Comparison of ENCODE assay signal across 10 cellular contexts in genomic region chr15:50137330-50137761, GRCh38. TPM values are rescaled to one million over a fixed set of nuclear protein-coding genes. Genes with fewer than 3 reads are reported as not detected.
A peak's percentile ranks its signal among the peaks of the same experiment; 100 is the strongest.
DNase-seq lines count a peak whose midpoint lies in the region; ATAC-seq, FAIRE-seq and TF ChIP-seq lines count a peak whose summit lies in the region.
"Had no signal": no experiment of that assay in that cellular context is flagged by ENCODE, and none has a peak within 500 bp of the region (broad histone marks: within the 10 kb centered on the region; RNA-seq: fewer than 3 reads in every experiment).

No MANE protein-coding gene starts in this region.

- in situ Hi-C loops in HAP-1 (cut with MboI; ENCODE audit: low sequenced_read_pairs) (no loop called here), GM13977 (cut with MboI; ENCODE audit: low pct_unique_long_range_greater_than_20kb, low sequenced_read_pairs, unreplicated experiment) (loop anchor here (25.0 kb wide), 2 partner anchors 900 to 1275 kb away; no protein-coding TSS in a partner anchor)

- peaks cover 52% of the 10 kb centered on the region for H3K4me1 ChIP-seq in A549
- H3K4me1 ChIP-seq in HCT116 (ENCODE audit: control insufficient read depth in 1 of 2, insufficient read depth in 2 of 2, low read length in 2 of 2): peaks cover 8 to 40% of the 10 kb centered on the region in 2 experiments
- peaks cover 0 to 32% (median 0%) of the 10 kb centered on the region in 12 donors for H3K4me1 ChIP-seq in heart left ventricle
- no peaks in the 10 kb centered on the region; the same call in 1 of the 2 replicates for H3K4me1 ChIP-seq in HAP-1

- H3K9me3 ChIP-seq in A549: no peaks in the 10 kb centered on the region
- H3K9me3 ChIP-seq in HCT116 (ENCODE audit: control insufficient read depth in 1 of 2, insufficient read depth in 1 of 2, low read depth in 1 of 2, low read length in 2 of 2): no peaks in the 10 kb centered on the region
- peaks cover 0 to 4% (median 0%) of the 10 kb centered on the region in 12 donors for H3K9me3 ChIP-seq in heart left ventricle
- H3K9me3 ChIP-seq in HAP-1: no peaks in the 10 kb centered on the region

- FAIRE-seq in A549 (lab: Jason Lieb, UNC): peak; percentile 96

- TF ChIP-seq CTCF in A549 (IDR thresholded peaks at IDR 0.05) (no peak), HCT116 (IDR thresholded peaks at IDR 0.05 in 2 of 3, conservative IDR thresholded peaks at IDR 0.05 in 1 of 3; ENCODE audit: borderline replicate concordance in 1 of 3, insufficient read depth in 1 of 3, low read depth in 2 of 3, low read length in 2 of 3) (no peak), kidney epithelial cell (IDR thresholded peaks at IDR 0.05; ENCODE audit: insufficient read depth, low read length, poor library complexity, severe bottlenecking) (no peak), heart left ventricle (IDR thresholded peaks at IDR 0.05) (no peak), GM13977 (IDR thresholded peaks at IDR 0.05; ENCODE audit: extremely low read depth, insufficient read depth, missing control alignments) (no peak)

- H3K9me3 Mint-ChIP-seq in activated T-cell treated with anti-CD3 and anti-CD28 coated beads, Interleukin-2, amount 50 U/mL, for 4 hours: no peaks in the 10 kb centered on the region

- intact Hi-C loops in HCT116 (cut with micrococcal nuclease) (no loop called here), heart left ventricle (cut with DNase I) (no loop called here)

- 8% methylated on average over 7 of the region's 7 CpGs for WGBS in A549 (ENCODE audit: missing lambda C conversion rate)
- WGBS in heart left ventricle, 4 donors: 81 to 90% (median 86%) methylated on average over 7 of the region's 7 CpGs

- H3K79me2 ChIP-seq in HCT116 (ENCODE audit: insufficient read depth, low read length): no peaks in the 10 kb centered on the region

- BruUV-seq in HCT116 (replicated peaks; lab: Mats Ljungman, UMichigan): no TSS peak

- H3K4me1 Mint-ChIP-seq in activated T-cell treated with anti-CD3 and anti-CD28 coated beads, Interleukin-2, amount 50 U/mL, for 4 hours (ENCODE audit: low read depth): peaks cover 30% of the 10 kb centered on the region

- DNase-seq in A549 (ENCODE audit: low read depth in 1 of 2, low spot score in 1 of 2) (peak; percentile 77 to 94), HCT116 (ENCODE audit: low read depth, low spot score) (peak; percentile 86), kidney epithelial cell (ENCODE audit: low read depth) (peak; percentile 56), heart left ventricle (no peak), HAP-1 (ENCODE audit: low spot score in 2 of 2) (no peak), GM13977 (ENCODE audit: low spot score) (no peak)
- DNase-seq in activated T-cell treated with anti-CD3 and anti-CD28 coated beads, Interleukin-2, amount 50 U/mL, for 4 hours: no peak
- DNase-seq: DMS153 had no signal

- peak overlapping the region; percentile 25 for H3K4me3 Mint-ChIP-seq in activated T-cell treated with anti-CD3 and anti-CD28 coated beads, Interleukin-2, amount 50 U/mL, for 4 hours
- H3K4me3 Mint-ChIP-seq: nephron had no signal

- H3K27ac ChIP-seq in A549 (peak overlapping the region; percentile 69 to 86), HCT116 (ENCODE audit: low read depth, low read length) (no peak overlapping the region), heart left ventricle (no peak overlapping the region)

- H3K36me3 Mint-ChIP-seq in activated T-cell treated with anti-CD3 and anti-CD28 coated beads, Interleukin-2, amount 50 U/mL, for 4 hours (ENCODE audit: insufficient read depth): no peaks in the 10 kb centered on the region

- peaks cover 4% of the 10 kb centered on the region for H3K27me3 Mint-ChIP-seq in activated T-cell treated with anti-CD3 and anti-CD28 coated beads, Interleukin-2, amount 50 U/mL, for 4 hours (ENCODE audit: low read depth)

- H4K20me1 ChIP-seq in HCT116 (ENCODE audit: insufficient read depth): no peaks in the 10 kb centered on the region

- ATAC-seq in A549 (peak; percentile 81 to 86), HCT116 (peak; percentile 83), heart left ventricle (no peak), HG03571 (IDR thresholded peaks at IDR 0.05; ENCODE audit: unreplicated experiment) (no peak)
- ATAC-seq in activated T-cell treated with anti-CD3 and anti-CD28 coated beads, Interleukin-2, amount 50 U/mL, for 4 hours: peak; percentile 62 to 69

- TF ChIP-seq POLR2A in A549 (IDR thresholded peaks at IDR 0.05; ENCODE audit: low read length) (no peak), HCT116 (IDR thresholded peaks at IDR 0.05; ENCODE audit: borderline replicate concordance, extremely low read depth, insufficient read depth, insufficient read length) (no peak), heart left ventricle (IDR thresholded peaks at IDR 0.05) (no peak)

- H2AFZ ChIP-seq in HCT116 (ENCODE audit: low read depth, low read length, poor library complexity, severe bottlenecking): peak overlapping the region; percentile 47

- no peak overlapping the region for H3K9ac ChIP-seq in HCT116 (ENCODE audit: low read length)

- H3K4me3 ChIP-seq in A549 (peak overlapping the region; percentile 4; the same call in 1 of the 3 replicates), HCT116 (replicated peaks in 1 of 2; ENCODE audit: low read depth in 1 of 2, low read length in 2 of 2) (no peak overlapping the region), kidney epithelial cell (ENCODE audit: low read depth, low read length) (no peak overlapping the region), heart left ventricle (no peak overlapping the region), HAP-1 (no peak overlapping the region)

- H3K36me3 ChIP-seq in HCT116 (ENCODE audit: control insufficient read depth in 1 of 2, insufficient read depth in 2 of 2, low read length in 2 of 2) (no peaks in the 10 kb centered on the region), kidney epithelial cell (ENCODE audit: control insufficient read depth, insufficient read depth, low read length) (no peaks in the 10 kb centered on the region), heart left ventricle (no peaks in the 10 kb centered on the region), HAP-1 (replicated peaks) (no peaks in the 10 kb centered on the region)

- CTCF ChIA-PET in A549 (lab: Yijun Ruan, JAX) (interaction anchor here (0.9 to 1.9 kb wide), 8 partner anchors 9 to 902 kb away, joined by 3 to 13 read pairs (median 5); no protein-coding TSS in a partner anchor), HCT116 (lab: Charles Lee) (interaction anchor here (1.0 to 2.0 kb wide), 4 partner anchors 23 to 1778 kb away, joined by 3 to 7 read pairs (median 4); no protein-coding TSS in a partner anchor)

- TF ChIP-seq RAD21 in A549 (conservative IDR thresholded peaks at IDR 0.05 in 1 of 2, IDR thresholded peaks at IDR 0.05 in 1 of 2) (peak in 1 of 2 experiments; percentile 33; a peak in 3 of 5 replicates), HCT116 (IDR thresholded peaks at IDR 0.05; ENCODE audit: low read depth) (no peak)

- RAD21 ChIA-PET in HCT116 (lab: Charles Lee; ENCODE audit: low non-redundant PET in 1 of 2, low total read pairs in 2 of 2, uncharacterized antibody in 2 of 2, unreplicated experiment in 2 of 2): no interaction called here

- H3K4me2 ChIP-seq in A549: peak overlapping the region; percentile 73
- H3K4me2 ChIP-seq in HCT116 (ENCODE audit: low read length): peak overlapping the region; percentile 41

- TF ChIP-seq EP300 in A549 (IDR thresholded peaks at IDR 0.05): peak; percentile 64 to 88; a peak in 4 of 5 replicates

- H3K9me2 ChIP-seq in HCT116 (ENCODE audit: insufficient read depth): no peaks in the 10 kb centered on the region

- no peaks in the 10 kb centered on the region for H3K27me3 ChIP-seq in HCT116 (ENCODE audit: insufficient read depth, low read length)
- no peaks in the 10 kb centered on the region for H3K27me3 ChIP-seq in kidney epithelial cell (ENCODE audit: control insufficient read depth, insufficient read depth, low read length)
- no peaks in the 10 kb centered on the region for H3K27me3 ChIP-seq in heart left ventricle
- H3K27me3 ChIP-seq in HAP-1 (ENCODE audit: low read depth): no peaks in the 10 kb centered on the region

- POLR2A ChIA-PET in A549 (lab: Yijun Ruan, JAX) (interaction anchor here (0.7 to 1.0 kb wide), 2 partner anchors 29 to 218 kb away, joined by 3 to 4 read pairs; partner anchors contain the start of gene GABPB1), HCT116 (lab: Charles Lee) (no interaction called here)

TF ChIP-seq in A549, 52 proteins besides CTCF, POLR2A, EP300 and RAD21 (continues in another document):
- TF ChIP-seq SMC3 (IDR thresholded peaks at IDR 0.05) (no peak), BHLHE40 (IDR thresholded peaks at IDR 0.05; ENCODE audit: low read depth, low read length) (peak; percentile 55; the same call in 1 of the 2 replicates), NFE2L2 (conservative IDR thresholded peaks at IDR 0.05; ENCODE audit: low read length) (peak; percentile 43)

TF ChIP-seq in HCT116, 20 proteins besides CTCF, POLR2A, EP300 and RAD21 (continues in another document):
- TF ChIP-seq, protein P1, sequence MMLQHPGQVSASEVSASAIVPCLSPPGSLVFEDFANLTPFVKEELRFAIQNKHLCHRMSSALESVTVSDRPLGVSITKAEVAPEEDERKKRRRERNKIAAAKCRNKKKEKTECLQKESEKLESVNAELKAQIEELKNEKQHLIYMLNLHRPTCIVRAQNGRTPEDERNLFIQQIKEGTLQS (IDR thresholded peaks at IDR 0.05): peak; percentile 62; the same call in 1 of the 2 replicates

RNA-seq across cellular contexts. Expression of gene ATP8B4, which starts 18.3 kb away (rescaled TPM):
- polyA plus RNA-seq in A549 (2011; rRNA removed): 1.7 and 2.7 TPM in 2 replicates
- polyA plus RNA-seq in A549 (2012; cell fraction: cytosol; rRNA removed): 0.26 and 0.32 TPM in 2 replicates
- 0.79 and 0.88 TPM in 2 replicates for polyA plus RNA-seq in A549 (2012; cell fraction: nucleus; rRNA removed)
- polyA plus RNA-seq in A549 (2017; fragmentation: RNase III; extraction: RNeasy Plus Mini Kit Qiagen cat#74134 plus additional on column Dnase treatment): 0.88 to 1.2 TPM (median 1.2 TPM) in 3 replicates
- polyA minus RNA-seq in A549 (2011; rRNA and poly(A)+ RNA removed): 2.9 and 4.9 TPM in 2 replicates
- total RNA-seq in HCT116 (2021; ENCODE audit: unreplicated experiment): 0.25 TPM
- polyA plus RNA-seq in HCT116 (2012): 0.12 and 0.26 TPM in 2 replicates
- total RNA-seq in activated T-cell treated with anti-CD3 and anti-CD28 coated beads, Interleukin-2, amount 50 U/mL, for 4 hours: 1 to 10 TPM; 1.4 to 2.7 (median 1.4) TPM
- total RNA-seq in kidney epithelial cell: 0.25 and 0.82 TPM in 2 replicates
- total RNA-seq in heart left ventricle: 10 to 100 TPM in 1 of 9 donors, 1 to 10 TPM in 8; 1.5 to 14.7 (median 2.5) TPM
- 1 to 10 TPM in 1 of 2 donors, under 1 TPM in 1; 0.51 to 1.2 TPM for polyA plus RNA-seq in heart left ventricle

RNA-seq across cellular contexts. Expression of gene SLC27A2, which starts 44.6 kb away (rescaled TPM):
- polyA plus RNA-seq in A549 (2011; rRNA removed): 42.8 and 44.1 TPM in 2 replicates
- 13.0 and 16.5 TPM in 2 replicates for polyA plus RNA-seq in A549 (2012; cell fraction: cytosol; rRNA removed)
- polyA plus RNA-seq in A549 (2012; cell fraction: nucleus; rRNA removed): 21.3 and 31.8 TPM in 2 replicates
- polyA plus RNA-seq in A549 (2017; fragmentation: RNase III; extraction: RNeasy Plus Mini Kit Qiagen cat#74134 plus additional on column Dnase treatment): 36.0 to 45.2 TPM (median 39.7 TPM) in 3 replicates
- 27.6 and 28.5 TPM in 2 replicates for polyA minus RNA-seq in A549 (2011; rRNA and poly(A)+ RNA removed)
- 14.0 TPM for total RNA-seq in HCT116 (2021; ENCODE audit: unreplicated experiment)
- polyA plus RNA-seq in HCT116 (2012): 10.8 and 12.0 TPM in 2 replicates
- 10 to 100 TPM in 2 of 3 donors, 1 to 10 TPM in 1; 7.2 to 15.0 (median 14.4) TPM for total RNA-seq in activated T-cell treated with anti-CD3 and anti-CD28 coated beads, Interleukin-2, amount 50 U/mL, for 4 hours
- 7.8 and 7.9 TPM in 2 replicates for total RNA-seq in kidney epithelial cell
- under 1 TPM in 2 of 9 donors, not detected in 7; 0.12 to 0.29 TPM for total RNA-seq in heart left ventricle
- under 1 TPM in 1 of 2 donors, not detected in 1; 0.04 TPM for polyA plus RNA-seq in heart left ventricle

Comparison
In these comparisons a context has a peak if more than half of its experiments do, and no peak if none do; other contexts are left out.
1. ATAC-seq: peak in A549 (2 of 2), HCT116 (single experiment) and activated T-cell treated with anti-CD3 and anti-CD28 coated beads, Interleukin-2, amount 50 U/mL, for 4 hours (2 of 2); none in heart left ventricle (0 of 4) and HG03571 (single experiment).
2. DNase-seq: peak in A549 (2 of 2), HCT116 (single experiment) and kidney epithelial cell (single experiment); none in activated T-cell treated with anti-CD3 and anti-CD28 coated beads, Interleukin-2, amount 50 U/mL, for 4 hours (single experiment), heart left ventricle (0 of 5), HAP-1 (0 of 2) and GM13977 (single experiment).
3. H3K27ac ChIP-seq: peak in A549 (2 of 2); none in HCT116 (single experiment) and heart left ventricle (0 of 12).
4. Of the 6 proteins assayed by ChIP-seq in both A549 and HCT116: peak only in A549: none; only in HCT116: none; in both: MAX; in neither: 3; mixed calls (peak in some experiments, not most) for 2.